In genomic region chr20:62123450-62124118, GRCh38 we compare ENCODE assay signal across 8 cellular contexts. TPM values are rescaled to one million over a fixed set of nuclear protein-coding genes. Genes with fewer than 3 reads are reported as not detected.
DNase-seq lines count a peak whose midpoint lies in the region; ATAC-seq and TF ChIP-seq lines count a peak whose summit lies in the region.

No MANE protein-coding gene starts in this region.

- CTCF ChIA-PET in BJ (lab: Yijun Ruan, JAX) (interaction anchor here (0.6 to 1.8 kb wide), 5 partner anchors 9 to 113 kb away, joined by 3 to 9 read pairs (median 5); no protein-coding TSS in a partner anchor), mammary epithelial cell (lab: Charles Lee; ENCODE audit: low non-redundant PET) (no interaction called here)

- H4K20me1 ChIP-seq in mammary epithelial cell (ENCODE audit: insufficient read depth, low read length) = no peaks in the 10 kb centered on the region

- H3K27me3 ChIP-seq in BJ (ENCODE audit: control insufficient read depth, insufficient read depth, low read length) = peaks cover 2% of the 10 kb centered on the region; the same call in 1 of the 2 replicates
- H3K27me3 ChIP-seq in mammary epithelial cell (ENCODE audit: insufficient read depth, low read length) = no peaks in the 10 kb centered on the region
- peaks cover 7% of the 10 kb centered on the region for H3K27me3 ChIP-seq in mucosa of stomach (ENCODE audit: control insufficient read depth, insufficient read depth, low read length)

- peaks cover 26% of the 10 kb centered on the region for H3K36me3 ChIP-seq in BJ (ENCODE audit: control insufficient read depth, insufficient read depth, low read length)
- peaks cover 52% of the 10 kb centered on the region for H3K36me3 ChIP-seq in KOPT-K1 (ENCODE audit: insufficient read depth, low read length)
- H3K36me3 ChIP-seq in mammary epithelial cell (ENCODE audit: insufficient read depth, low read length) = peaks cover 22% of the 10 kb centered on the region
- H3K36me3 ChIP-seq in mucosa of stomach (ENCODE audit: control insufficient read depth, insufficient read depth, low read length) = peaks cover 7% of the 10 kb centered on the region

- intact Hi-C loops in mammary epithelial cell (cut with micrococcal nuclease) = loop anchor here (2.0 to 5.0 kb wide), 2 partner anchors 13 to 111 kb away; no protein-coding TSS in a partner anchor

- peak overlapping the region; percentile 83 for H3K4me2 ChIP-seq in mammary epithelial cell (ENCODE audit: insufficient read depth, low read depth, low read length)

- H3K9ac ChIP-seq in mammary epithelial cell (ENCODE audit: insufficient read depth, low read length) = no peak overlapping the region
- peak overlapping the region; percentile 54 for H3K9ac ChIP-seq in mucosa of stomach (ENCODE audit: low read length)

- in situ Hi-C loops in mammary epithelial cell (cut with MboI; ENCODE audit: low sequenced_read_pairs in 2 of 2) = loop anchor here in 1 of 2 donors (10.0 kb wide), 1 partner anchor 119 kb away; no protein-coding TSS in a partner anchor

- ATAC-seq in HG03439 (IDR thresholded peaks at IDR 0.05; ENCODE audit: unreplicated experiment) = no peak
- no peak for ATAC-seq in GM18511 (IDR thresholded peaks at IDR 0.05; ENCODE audit: unreplicated experiment)

- no peaks in the 10 kb centered on the region for H3K9me3 ChIP-seq in KOPT-K1 (ENCODE audit: insufficient read depth, low read length, poor library complexity, severe bottlenecking)
- H3K9me3 ChIP-seq in mammary epithelial cell (replicated peaks; ENCODE audit: insufficient read depth, low read length) = no peaks in the 10 kb centered on the region
- H3K9me3 ChIP-seq in mucosa of stomach (ENCODE audit: control insufficient read depth, low read length) = no peaks in the 10 kb centered on the region

- H2AFZ ChIP-seq in mammary epithelial cell (ENCODE audit: low read depth, low read length) = peak overlapping the region; percentile 85

- H3K4me3 ChIP-seq in BJ (ENCODE audit: low read depth, low read length) (peak overlapping the region; percentile 73), mammary epithelial cell (replicated peaks in 1 of 3; ENCODE audit: insufficient read depth in 1 of 3, low read depth in 2 of 3, low read length in 3 of 3) (peak overlapping the region; percentile 75 to 80 (median 79)), mucosa of stomach (ENCODE audit: low read length) (peak overlapping the region; percentile 28)

- peak; percentile 20; the same call in 1 of the 2 replicates for TF ChIP-seq CTCF in BJ (IDR thresholded peaks at IDR 0.05; ENCODE audit: insufficient read depth, low read depth, low read length)
- no peak for TF ChIP-seq CTCF in mammary epithelial cell (conservative IDR thresholded peaks at IDR 0.05 in 1 of 2, IDR thresholded peaks at IDR 0.05 in 1 of 2; ENCODE audit: extremely low read depth in 1 of 2, insufficient read depth in 1 of 2, low read depth in 1 of 2, low read length in 2 of 2)

- H3K27ac ChIP-seq in KOPT-K1 (ENCODE audit: low read depth, low read length, poor library complexity, severe bottlenecking) = peak overlapping the region; percentile 93
- no peak overlapping the region for H3K27ac ChIP-seq in mammary epithelial cell (ENCODE audit: insufficient read depth, low read depth, low read length)

- no TSS peak for BruUV-seq in mammary epithelial cell (replicated peaks; lab: Mats Ljungman, UMichigan)

- WGBS in mammary epithelial cell (ENCODE audit: low coverage, missing lambda C conversion rate) = 31% methylated on average over 18 of the region's 19 CpGs

- dilution Hi-C loops in mammary epithelial cell (cut with HindIII; ENCODE audit: low sequenced_read_pairs) = no loop called here

- POLR2A ChIA-PET in BJ (lab: Charles Lee) = no interaction called here

- DNase-seq in BJ (ENCODE audit: low read depth) = no peak
- DNase-seq in mammary epithelial cell = peak; percentile 22
- DNase-seq in NOMO-1 (lab: John Stamatoyannopoulos, UW; ENCODE audit: unreplicated experiment in 2 of 2) = no peak
- no peak for DNase-seq in NK-92 treated with Interleukin-12 subunit alpha and Interleukin-12 subunit beta, amount 100 ng/mL, for 24 hours (lab: John Stamatoyannopoulos, UW)

- peaks cover 31% of the 10 kb centered on the region for H3K79me2 ChIP-seq in mammary epithelial cell (ENCODE audit: insufficient read depth, low read length)

- H3K4me1 ChIP-seq in mammary epithelial cell (ENCODE audit: insufficient read depth, low read length) (peaks cover 8% of the 10 kb centered on the region), mucosa of stomach (ENCODE audit: control insufficient read depth, insufficient read depth, low read length) (peaks cover 12% of the 10 kb centered on the region)

RNA-seq across cellular contexts. Expression of gene LSM14B, which starts 1.3 kb away (rescaled TPM):
- polyA plus RNA-seq in BJ (2011; rRNA removed) = 23.5 and 48.2 TPM in 2 replicates
- polyA minus RNA-seq in BJ (2011; rRNA and poly(A)+ RNA removed) = 22.5 and 29.6 TPM in 2 replicates
- 10 to 100 TPM; 31.5 to 36.3 TPM for total RNA-seq in mammary epithelial cell
- polyA plus RNA-seq in mammary epithelial cell = 20.3 TPM
- polyA minus RNA-seq in mammary epithelial cell = 20.6 TPM

RNA-seq across cellular contexts. Expression of gene PSMA7, which starts 19.6 kb away (rescaled TPM):
- polyA plus RNA-seq in BJ (2011; rRNA removed) (319 and 478 TPM in 2 replicates), mammary epithelial cell (575 TPM)
- polyA minus RNA-seq in BJ (2011; rRNA and poly(A)+ RNA removed) = 102 and 148 TPM in 2 replicates
- 100 to 1,000 TPM; 173 to 303 TPM for total RNA-seq in mammary epithelial cell
- 118 TPM for polyA minus RNA-seq in mammary epithelial cell

RNA-seq across cellular contexts. Expression of gene SS18L1, which starts 20.0 kb away (rescaled TPM):
- polyA plus RNA-seq in BJ (2011; rRNA removed) = 5.4 and 6.7 TPM in 2 replicates
- polyA minus RNA-seq in BJ (2011; rRNA and poly(A)+ RNA removed) = 8.2 and 10.9 TPM in 2 replicates
- total RNA-seq in mammary epithelial cell = 10 to 100 TPM; 16.3 to 20.6 TPM
- 10.4 TPM for polyA plus RNA-seq in mammary epithelial cell
- 17.7 TPM for polyA minus RNA-seq in mammary epithelial cell

RNA-seq across cellular contexts. Expression of gene TAF4, which starts 57.9 kb away (rescaled TPM):
- 1.2 and 1.4 TPM in 2 replicates for polyA plus RNA-seq in BJ (2011; rRNA removed)
- 1.5 and 2.2 TPM in 2 replicates for polyA minus RNA-seq in BJ (2011; rRNA and poly(A)+ RNA removed)
- 10 to 100 TPM in 1 of 2 donors, 1 to 10 TPM in 1; 4.5 to 15.0 TPM for total RNA-seq in mammary epithelial cell
- 4.4 TPM for polyA plus RNA-seq in mammary epithelial cell
- polyA minus RNA-seq in mammary epithelial cell = 10.4 TPM

RNA-seq across cellular contexts. Expression of gene MTG2, which starts 59.2 kb away (rescaled TPM):
- polyA plus RNA-seq in BJ (2011; rRNA removed) (17.6 and 19.3 TPM in 2 replicates), mammary epithelial cell (28.2 TPM)
- polyA minus RNA-seq in BJ (2011; rRNA and poly(A)+ RNA removed) = 9.1 and 12.5 TPM in 2 replicates
- total RNA-seq in mammary epithelial cell = 10 to 100 TPM; 20.7 to 38.6 TPM
- polyA minus RNA-seq in mammary epithelial cell = 8.8 TPM

Comparison
In these comparisons a context has a peak if more than half of its experiments do, and no peak if none do; other contexts are left out.
1. H3K4me3 ChIP-seq: peak in every context shown above with its lines; median percentile 79 in mammary epithelial cell; 73 in BJ; 28 in mucosa of stomach.